10 cellular contexts compared by ENCODE assay signal in the genomic region with DNA sequence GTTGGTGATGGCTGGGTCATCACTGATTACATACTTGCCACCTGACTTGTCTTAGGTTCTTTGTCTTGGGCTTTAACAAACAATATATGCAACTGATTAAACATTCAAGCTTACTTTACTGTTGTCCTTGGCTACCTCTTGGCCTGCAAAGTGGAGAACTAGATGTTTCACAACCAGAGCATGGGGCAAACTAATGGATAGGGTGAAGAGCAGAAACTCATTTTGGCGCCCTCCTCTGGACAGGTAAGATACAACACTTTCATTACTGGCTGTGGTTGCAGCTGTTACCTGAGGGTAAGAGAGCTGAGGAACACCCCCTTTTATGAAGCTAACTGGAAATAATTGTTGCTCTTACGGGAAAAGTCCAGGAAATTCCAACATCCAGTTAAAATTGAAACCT.
DNase-seq lines count a peak whose midpoint lies in the region; ATAC-seq, FAIRE-seq and TF ChIP-seq lines count a peak whose summit lies in the region.
"Had no signal": no experiment of that assay in that cellular context is flagged by ENCODE, and none has a peak within 500 bp of the region (broad histone marks: within the 10 kb centered on the region; RNA-seq: fewer than 3 reads in every experiment).

No MANE protein-coding gene starts in this region.

- H3K79me2 ChIP-seq in DND-41 (ENCODE audit: insufficient read depth, low read length) (no peaks in the 10 kb centered on the region), mesendoderm (ENCODE audit: control insufficient read depth, insufficient read depth, low read length) (no peaks in the 10 kb centered on the region)

- no peak overlapping the region for H3K9ac ChIP-seq in DND-41 (ENCODE audit: low read depth, low read length)
- H3K9ac ChIP-seq in mesendoderm (ENCODE audit: low read length): no peak overlapping the region

- H3K18ac ChIP-seq in mesendoderm (ENCODE audit: low read length): no peak overlapping the region

- H3K27me3 ChIP-seq in DND-41 (ENCODE audit: insufficient read depth, low read length, poor library complexity) (no peaks in the 10 kb centered on the region), bronchial epithelial cell (ENCODE audit: control insufficient read depth, insufficient read depth, low read length) (no peaks in the 10 kb centered on the region), mesendoderm (ENCODE audit: insufficient read depth, low read length, poor library complexity) (no peaks in the 10 kb centered on the region), left ventricle myocardium inferior (ENCODE audit: low read depth) (no peaks in the 10 kb centered on the region)
- H3K27me3 ChIP-seq: suprapubic skin had no signal

- no peak for ATAC-seq in DND-41 (ENCODE audit: insufficient read depth, low read depth)

- intact Hi-C loops in left ventricle myocardium inferior (cut with micrococcal nuclease): no loop called here

- H4K20me1 ChIP-seq in DND-41 (ENCODE audit: insufficient read depth, low read length): no peaks in the 10 kb centered on the region

- H2AFZ ChIP-seq in DND-41 (ENCODE audit: low read depth, low read length): no peak overlapping the region

- no peak overlapping the region for H2BK5ac ChIP-seq in mesendoderm (ENCODE audit: low read length)

- H3K4me3 ChIP-seq in DND-41 (ENCODE audit: low read depth in 1 of 2, low read length in 2 of 2) (no peak overlapping the region), bronchial epithelial cell (ENCODE audit: low read depth, low read length) (no peak overlapping the region), mesendoderm (ENCODE audit: low read length) (no peak overlapping the region), left ventricle myocardium inferior (no peak overlapping the region)
- H3K4me3 ChIP-seq: suprapubic skin had no signal

- no peak overlapping the region for H2BK15ac ChIP-seq in mesendoderm (replicated peaks; ENCODE audit: low read depth)

- H3K56ac ChIP-seq in mesendoderm (ENCODE audit: low read length): no peak overlapping the region

- TF ChIP-seq CTCF in DND-41 (IDR thresholded peaks at IDR 0.05; ENCODE audit: borderline replicate concordance, extremely low read depth, low read length, poor library complexity, severe bottlenecking): peak; percentile 43
- peak; percentile 67 for TF ChIP-seq CTCF in bronchial epithelial cell (IDR thresholded peaks at IDR 0.05; ENCODE audit: insufficient read depth, low read length, severe bottlenecking)
- no peak for TF ChIP-seq CTCF in left ventricle myocardium inferior (IDR thresholded peaks at IDR 0.05; ENCODE audit: borderline replicate concordance)

- H4K8ac ChIP-seq in mesendoderm (ENCODE audit: low read depth, low read length): no peak overlapping the region

- H3K27ac ChIP-seq in DND-41 (ENCODE audit: low read length) (no peak overlapping the region), mesendoderm (ENCODE audit: low read depth, low read length) (no peak overlapping the region), left ventricle myocardium inferior (replicated peaks) (no peak overlapping the region)
- H3K27ac ChIP-seq: suprapubic skin had no signal

- H3K4me2 ChIP-seq in DND-41 (ENCODE audit: insufficient read depth, low read length): no peak overlapping the region
- H3K4me2 ChIP-seq in mesendoderm (ENCODE audit: low read length): no peak overlapping the region

- H3K9me3 ChIP-seq in DND-41 (ENCODE audit: insufficient read depth, low read length, severe bottlenecking) (no peaks in the 10 kb centered on the region), left ventricle myocardium inferior (replicated peaks) (peaks cover 10% of the 10 kb centered on the region)
- H3K9me3 ChIP-seq: suprapubic skin had no signal

- H2BK120ac ChIP-seq in mesendoderm (ENCODE audit: low read depth, low read length): no peak overlapping the region

- no peak overlapping the region for H4K5ac ChIP-seq in mesendoderm (ENCODE audit: low read length)

- H3K4ac ChIP-seq in mesendoderm (ENCODE audit: low read depth, low read length): no peak overlapping the region

- H3K4me1 ChIP-seq in DND-41 (ENCODE audit: insufficient read depth, low read length) (no peaks in the 10 kb centered on the region), mesendoderm (ENCODE audit: control insufficient read depth, low read depth, low read length) (no peaks in the 10 kb centered on the region), left ventricle myocardium inferior (no peaks in the 10 kb centered on the region)
- H3K4me1 ChIP-seq: suprapubic skin had no signal

- H3K79me1 ChIP-seq in mesendoderm (ENCODE audit: low read length): no peaks in the 10 kb centered on the region

- H3K36me3 ChIP-seq in DND-41 (ENCODE audit: insufficient read depth, low read length) (no peaks in the 10 kb centered on the region), bronchial epithelial cell (ENCODE audit: control insufficient read depth, insufficient read depth, low read length) (no peaks in the 10 kb centered on the region), mesendoderm (ENCODE audit: control insufficient read depth, insufficient read depth, low read length) (no peaks in the 10 kb centered on the region), left ventricle myocardium inferior (no peaks in the 10 kb centered on the region)
- H3K36me3 ChIP-seq: suprapubic skin had no signal

- peak; percentile 88 for FAIRE-seq in bronchial epithelial cell (lab: Jason Lieb, UNC)

- DNase-seq in DND-41: no peak
- peak; percentile 3 for DNase-seq in HuH-7 (ENCODE audit: low spot score)
- DNase-seq in bronchial epithelial cell (ENCODE audit: low read depth): peak; percentile 37
- peak; percentile 28 for DNase-seq in mesendoderm
- no peak for DNase-seq in NCI-H510A (lab: John Stamatoyannopoulos, UW)
- no peak for DNase-seq in NCI-H510A treated with DMSO at 0.1 percent for 48 hours (lab: John Stamatoyannopoulos, UW)
- DNase-seq in left ventricle myocardium inferior: no peak
- no peak for DNase-seq in DMS153 treated with DMSO at 0.1 percent for 48 hours (lab: John Stamatoyannopoulos, UW; ENCODE audit: unreplicated experiment)
- DNase-seq: HCEC 1CT had no signal

- no peak overlapping the region for H3K23ac ChIP-seq in mesendoderm (ENCODE audit: low read length)

- WGBS in mesendoderm (ENCODE audit: extremely low coverage, insufficient coverage, low lambda C conversion rate): no CpG with 5 or more reads among the region's 2 CpGs

- H2AK5ac ChIP-seq in mesendoderm (ENCODE audit: low read length): no peak overlapping the region

Comparison
In these comparisons a context has a peak if more than half of its experiments do, and no peak if none do; other contexts are left out.
1. DNase-seq: peak in HuH-7 (single experiment), bronchial epithelial cell (single experiment) and mesendoderm (single experiment); none in DND-41 (single experiment), NCI-H510A (single experiment), NCI-H510A treated with DMSO at 0.1 percent for 48 hours (single experiment), left ventricle myocardium inferior (single experiment) and DMS153 treated with DMSO at 0.1 percent for 48 hours (single experiment).